ENCODE assay signal across 18 cellular contexts in the genomic region with DNA sequence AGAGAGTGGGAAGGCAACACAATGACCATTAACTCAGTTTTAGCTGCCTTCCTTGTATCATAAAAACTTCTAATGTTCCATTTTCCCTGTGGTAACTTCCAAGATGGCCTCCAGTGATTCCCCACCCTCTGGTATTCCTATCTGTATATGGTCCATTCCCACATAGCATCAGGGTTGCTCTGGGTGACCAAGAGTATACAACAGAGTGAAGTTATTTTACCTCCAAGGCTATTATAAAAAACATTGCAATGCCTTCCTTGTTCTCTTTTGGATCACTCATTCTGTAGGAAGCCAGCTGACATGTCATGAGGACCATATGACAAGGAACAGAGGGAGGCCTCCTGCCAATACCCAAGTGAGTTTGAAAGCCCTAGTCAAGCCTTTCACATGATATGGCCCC. TPM values are rescaled to one million over a fixed set of nuclear protein-coding genes. Genes with fewer than 3 reads are reported as not detected.
"Had no signal": no experiment of that assay in that cellular context is flagged by ENCODE, and none has a peak within 500 bp of the region (broad histone marks: within the 10 kb centered on the region; RNA-seq: fewer than 3 reads in every experiment).

No MANE protein-coding gene starts in this region.

- DNase-seq: Karpas-422, KG1, MG63, NCI-H1092, NCI-H1105 treated with DMSO at 0.1 percent for 48 hours, NCI-H1417 treated with DMSO at 0.1 percent for 48 hours, NCI-H146, NCI-H1694 treated with DMSO at 0.1 percent for 48 hours, NCI-H1930, NCI-H2171 treated with DMSO at 0.1 percent for 48 hours, NCI-H345, NCI-H446 treated with DMSO at 0.1 percent for 48 hours, NCI-H510A treated with DMSO at 0.1 percent for 48 hours, NCI-H526 treated with DMSO at 0.1 percent for 48 hours, NCI-H748 treated with DMSO at 0.1 percent for 48 hours, SHP77 had no signal

- H3K27me3 ChIP-seq: MG63 had no signal

- H3K27ac ChIP-seq: RWPE1 had no signal

- H3K4me3 ChIP-seq: MG63 had no signal

- H3K9me3 ChIP-seq: MG63 had no signal

- H3K36me3 ChIP-seq: MG63 had no signal

RNA-seq across cellular contexts. Expression of a gene that starts 30.1 kb away (rescaled TPM):
- total RNA-seq: HT-29 had no signal

RNA-seq across cellular contexts. Expression of a gene that starts 41.6 kb away (rescaled TPM):
- total RNA-seq: HT-29 had no signal
